ENCODE assay signal across 1 cellular context in genomic region chr20:46306743-46307138, GRCh38.
TF ChIP-seq lines count a peak whose summit lies in the region.

No MANE protein-coding gene starts in this region.

TF ChIP-seq in GM23338, 12 proteins besides CTCF, POLR2A, EP300 and RAD21:
- TF ChIP-seq EZH2phosphoT487 (IDR thresholded peaks at IDR 0.05; ENCODE audit: unreplicated experiment) (no peak), EZH2 (IDR thresholded peaks at IDR 0.05; ENCODE audit: low read depth, unreplicated experiment) (no peak), CREB1 (CRISPR knock-in tag; IDR thresholded peaks at IDR 0.05; ENCODE audit: low read depth) (no peak), ETS1 (IDR thresholded peaks at IDR 0.05) (no peak), REST (IDR thresholded peaks at IDR 0.05; ENCODE audit: unreplicated experiment) (no peak), ZNF331 (CRISPR knock-in tag; IDR thresholded peaks at IDR 0.05; ENCODE audit: low read depth) (no peak), JUNB (IDR thresholded peaks at IDR 0.05; ENCODE audit: unreplicated experiment) (no peak), STAT1 (IDR thresholded peaks at IDR 0.05; ENCODE audit: unreplicated experiment) (no peak), POLR2AphosphoS5 (IDR thresholded peaks at IDR 0.05; ENCODE audit: low read depth) (no peak), ZNF114 (CRISPR knock-in tag; IDR thresholded peaks at IDR 0.05) (no peak), NANOG (IDR thresholded peaks at IDR 0.05; ENCODE audit: borderline replicate concordance) (no peak)
- TF ChIP-seq, protein P1, sequence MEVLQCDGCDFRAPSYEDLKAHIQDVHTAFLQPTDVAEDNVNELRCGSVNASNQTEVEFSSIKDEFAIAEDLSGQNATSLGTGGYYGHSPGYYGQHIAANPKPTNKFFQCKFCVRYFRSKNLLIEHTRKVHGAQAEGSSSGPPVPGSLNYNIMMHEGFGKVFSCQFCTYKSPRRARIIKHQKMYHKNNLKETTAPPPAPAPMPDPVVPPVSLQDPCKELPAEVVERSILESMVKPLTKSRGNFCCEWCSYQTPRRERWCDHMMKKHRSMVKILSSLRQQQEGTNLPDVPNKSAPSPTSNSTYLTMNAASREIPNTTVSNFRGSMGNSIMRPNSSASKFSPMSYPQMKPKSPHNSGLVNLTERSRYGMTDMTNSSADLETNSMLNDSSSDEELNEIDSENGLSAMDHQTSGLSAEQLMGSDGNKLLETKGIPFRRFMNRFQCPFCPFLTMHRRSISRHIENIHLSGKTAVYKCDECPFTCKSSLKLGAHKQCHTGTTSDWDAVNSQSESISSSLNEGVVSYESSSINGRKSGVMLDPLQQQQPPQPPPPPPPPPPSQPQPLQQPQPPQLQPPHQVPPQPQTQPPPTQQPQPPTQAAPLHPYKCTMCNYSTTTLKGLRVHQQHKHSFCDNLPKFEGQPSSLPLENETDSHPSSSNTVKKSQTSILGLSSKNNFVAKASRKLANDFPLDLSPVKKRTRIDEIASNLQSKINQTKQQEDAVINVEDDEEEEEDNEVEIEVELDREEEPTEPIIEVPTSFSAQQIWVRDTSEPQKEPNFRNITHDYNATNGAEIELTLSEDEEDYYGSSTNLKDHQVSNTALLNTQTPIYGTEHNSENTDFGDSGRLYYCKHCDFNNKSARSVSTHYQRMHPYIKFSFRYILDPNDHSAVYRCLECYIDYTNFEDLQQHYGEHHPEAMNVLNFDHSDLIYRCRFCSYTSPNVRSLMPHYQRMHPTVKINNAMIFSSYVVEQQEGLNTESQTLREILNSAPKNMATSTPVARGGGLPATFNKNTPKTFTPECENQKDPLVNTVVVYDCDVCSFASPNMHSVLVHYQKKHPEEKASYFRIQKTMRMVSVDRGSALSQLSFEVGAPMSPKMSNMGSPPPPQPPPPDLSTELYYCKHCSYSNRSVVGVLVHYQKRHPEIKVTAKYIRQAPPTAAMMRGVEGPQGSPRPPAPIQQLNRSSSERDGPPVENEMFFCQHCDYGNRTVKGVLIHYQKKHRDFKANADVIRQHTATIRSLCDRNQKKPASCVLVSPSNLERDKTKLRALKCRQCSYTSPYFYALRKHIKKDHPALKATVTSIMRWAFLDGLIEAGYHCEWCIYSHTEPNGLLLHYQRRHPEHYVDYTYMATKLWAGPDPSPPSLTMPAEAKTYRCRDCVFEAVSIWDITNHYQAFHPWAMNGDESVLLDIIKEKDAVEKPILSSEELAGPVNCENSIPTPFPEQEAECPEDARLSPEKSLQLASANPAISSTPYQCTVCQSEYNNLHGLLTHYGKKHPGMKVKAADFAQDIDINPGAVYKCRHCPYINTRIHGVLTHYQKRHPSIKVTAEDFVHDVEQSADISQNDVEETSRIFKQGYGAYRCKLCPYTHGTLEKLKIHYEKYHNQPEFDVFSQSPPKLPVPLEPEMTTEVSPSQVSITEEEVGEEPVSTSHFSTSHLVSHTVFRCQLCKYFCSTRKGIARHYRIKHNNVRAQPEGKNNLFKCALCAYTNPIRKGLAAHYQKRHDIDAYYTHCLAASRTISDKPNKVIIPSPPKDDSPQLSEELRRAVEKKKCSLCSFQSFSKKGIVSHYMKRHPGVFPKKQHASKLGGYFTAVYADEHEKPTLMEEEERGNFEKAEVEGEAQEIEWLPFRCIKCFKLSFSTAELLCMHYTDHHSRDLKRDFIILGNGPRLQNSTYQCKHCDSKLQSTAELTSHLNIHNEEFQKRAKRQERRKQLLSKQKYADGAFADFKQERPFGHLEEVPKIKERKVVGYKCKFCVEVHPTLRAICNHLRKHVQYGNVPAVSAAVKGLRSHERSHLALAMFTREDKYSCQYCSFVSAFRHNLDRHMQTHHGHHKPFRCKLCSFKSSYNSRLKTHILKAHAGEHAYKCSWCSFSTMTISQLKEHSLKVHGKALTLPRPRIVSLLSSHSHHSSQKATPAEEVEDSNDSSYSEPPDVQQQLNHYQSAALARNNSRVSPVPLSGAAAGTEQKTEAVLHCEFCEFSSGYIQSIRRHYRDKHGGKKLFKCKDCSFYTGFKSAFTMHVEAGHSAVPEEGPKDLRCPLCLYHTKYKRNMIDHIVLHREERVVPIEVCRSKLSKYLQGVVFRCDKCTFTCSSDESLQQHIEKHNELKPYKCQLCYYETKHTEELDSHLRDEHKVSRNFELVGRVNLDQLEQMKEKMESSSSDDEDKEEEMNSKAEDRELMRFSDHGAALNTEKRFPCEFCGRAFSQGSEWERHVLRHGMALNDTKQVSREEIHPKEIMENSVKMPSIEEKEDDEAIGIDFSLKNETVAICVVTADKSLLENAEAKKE (CRISPR knock-in tag; IDR thresholded peaks at IDR 0.05) = no peak
TF ChIP-seq in GM23338: peak in this region for 0.
